18 cellular contexts compared by ENCODE assay signal in genomic region chr16:12515771-12516170, GRCh38.
"Had no signal": no experiment of that assay in that cellular context is flagged by ENCODE, and none has a peak within 500 bp of the region (broad histone marks: within the 10 kb centered on the region; RNA-seq: fewer than 3 reads in every experiment).

No MANE protein-coding gene starts in this region.

- H3K4me3 ChIP-seq: esophagus muscularis mucosa, gastroesophageal sphincter, spleen, testis, transverse colon had no signal

- H3K9me3 Mint-ChIP-seq: effector memory CD8-positive, alpha-beta T cell; natural killer cell; stimulated activated naive B cell treated with anti-CD40 and anti-IgM and Interleukin-4, amounts not matched to agents 10 μg/mL and 1 μg/mL and 100 μg/mL, for 72 hours; stimulated activated naive CD8-positive, alpha-beta T cell treated with anti-CD3 and anti-CD28 coated beads, Interleukin-15, amount 100 ng/mL, for 72 hours had no signal

- H3K27ac Mint-ChIP-seq: effector memory CD8-positive, alpha-beta T cell; natural killer cell; stimulated activated naive B cell treated with anti-CD40 and anti-IgM and Interleukin-4, amounts not matched to agents 10 μg/mL and 1 μg/mL and 100 μg/mL, for 72 hours; stimulated activated naive CD8-positive, alpha-beta T cell treated with anti-CD3 and anti-CD28 coated beads, Interleukin-15, amount 100 ng/mL, for 72 hours had no signal

- H3K27ac ChIP-seq: epithelial cell of prostate, esophagus muscularis mucosa, gastroesophageal sphincter, spleen, testis, transverse colon had no signal

- H3K36me3 Mint-ChIP-seq: natural killer cell had no signal

- FAIRE-seq: keratinocyte had no signal

- H3K4me1 ChIP-seq: esophagus muscularis mucosa, gastroesophageal sphincter, testis, transverse colon had no signal

- H3K36me3 ChIP-seq: gastroesophageal sphincter, transverse colon had no signal

- ATAC-seq: effector memory CD8-positive, alpha-beta T cell; gastroesophageal sphincter; left cardiac atrium; left ventricle myocardium superior; natural killer cell; sciatic nerve; stimulated activated naive B cell treated with anti-CD40 and anti-IgM and Interleukin-4, amounts not matched to agents 10 μg/mL and 1 μg/mL and 100 μg/mL, for 72 hours; stimulated activated naive CD8-positive, alpha-beta T cell treated with anti-CD3 and anti-CD28 coated beads, Interleukin-15, amount 100 ng/mL, for 72 hours had no signal

- DNase-seq: effector memory CD8-positive, alpha-beta T cell; glutamatergic neuron; left cardiac atrium; left ventricle myocardium superior; natural killer cell; spleen; stimulated activated CD4-positive, alpha-beta T cell treated with anti-CD3 and anti-CD28 coated beads, Interleukin-15, amount 100 ng/mL, for 24 hours; stimulated activated CD4-positive, alpha-beta T cell treated with anti-CD3 and anti-CD28 coated beads, Interleukin-1b, Interleukin-23, amount 100 ng/mL, for 48 hours; stimulated activated CD4-positive, alpha-beta T cell treated with anti-CD3 and anti-CD28 coated beads, Interleukin-4, amount 100 ng/mL, for 24 hours; stimulated activated naive B cell treated with anti-CD40 and anti-IgM and Interleukin-4, amounts not matched to agents 10 μg/mL and 1 μg/mL and 100 μg/mL, for 72 hours; stimulated activated naive CD8-positive, alpha-beta T cell treated with anti-CD3 and anti-CD28 coated beads, Interleukin-15, amount 100 ng/mL, for 72 hours; testis; transverse colon had no signal

- H3K27me3 Mint-ChIP-seq: effector memory CD8-positive, alpha-beta T cell; stimulated activated naive B cell treated with anti-CD40 and anti-IgM and Interleukin-4, amounts not matched to agents 10 μg/mL and 1 μg/mL and 100 μg/mL, for 72 hours; stimulated activated naive CD8-positive, alpha-beta T cell treated with anti-CD3 and anti-CD28 coated beads, Interleukin-15, amount 100 ng/mL, for 72 hours had no signal

- H3K4me3 Mint-ChIP-seq: effector memory CD8-positive, alpha-beta T cell; natural killer cell; stimulated activated naive B cell treated with anti-CD40 and anti-IgM and Interleukin-4, amounts not matched to agents 10 μg/mL and 1 μg/mL and 100 μg/mL, for 72 hours; stimulated activated naive CD8-positive, alpha-beta T cell treated with anti-CD3 and anti-CD28 coated beads, Interleukin-15, amount 100 ng/mL, for 72 hours had no signal

- H3K9me3 ChIP-seq: esophagus muscularis mucosa, gastroesophageal sphincter, spleen, testis, transverse colon had no signal

- H3K27me3 ChIP-seq: esophagus muscularis mucosa, gastroesophageal sphincter, spleen, testis, transverse colon had no signal
